Comparison of ENCODE assay signal across 16 cellular contexts in genomic region chr20:48777821-48778220, GRCh38.
"Had no signal": no experiment of that assay in that cellular context is flagged by ENCODE, and none has a peak within 500 bp of the region (broad histone marks: within the 10 kb centered on the region; RNA-seq: fewer than 3 reads in every experiment).

No MANE protein-coding gene starts in this region.

- H3K27me3 Mint-ChIP-seq: activated CD4-positive, alpha-beta T cell treated with anti-CD3 and anti-CD28 coated beads, Interleukin-2, amount 10 ng/mL, durations not matched to agents 7 days and 5 days; activated naive CD8-positive, alpha-beta T cell treated with anti-CD3 and anti-CD28 coated beads for 36 hours had no signal

- H3K9me3 ChIP-seq: gastrocnemius medialis, stomach had no signal

- H3K4me3 ChIP-seq: cardiac muscle cell, gastrocnemius medialis, left lung, stomach had no signal

- H3K4me1 Mint-ChIP-seq: nephron had no signal

- DNase-seq: activated CD4-positive, alpha-beta T cell treated with anti-CD3 and anti-CD28 coated beads, Interleukin-2, amount 10 ng/mL, durations not matched to agents 7 days and 5 days; activated CD4-positive, CD25-positive, alpha-beta regulatory T cell; activated naive CD4-positive, alpha-beta T cell; activated naive CD8-positive, alpha-beta T cell treated with anti-CD3 and anti-CD28 coated beads for 36 hours; amniotic stem cell; gastrocnemius medialis; left lung; stimulated activated CD4-positive, alpha-beta T cell treated with anti-CD3 and anti-CD28 coated beads, Interleukin-12 subunit alpha, Interleukin-12 subunit beta, amount 100 ng/mL, for 4 hours; stimulated activated CD4-positive, alpha-beta T cell treated with anti-CD3 and anti-CD28 coated beads, Interleukin-1b, Interleukin-23, amount 100 ng/mL, for 48 hours; stomach; SW 1271; trophoblast cell had no signal

- H3K27ac ChIP-seq: cardiac muscle cell, gastrocnemius medialis had no signal

- H3K27ac Mint-ChIP-seq: activated CD4-positive, alpha-beta T cell treated with anti-CD3 and anti-CD28 coated beads, Interleukin-2, amount 10 ng/mL, durations not matched to agents 7 days and 5 days; nephron; T-helper 2 cell treated with Interferon-gamma antibody and Interleukin-4, amounts not matched to agents 5 μg/mL and 100 μg/mL, for 36 hours had no signal

- H3K4me1 ChIP-seq: gastrocnemius medialis had no signal

- H3K36me3 ChIP-seq: cardiac muscle cell, gastrocnemius medialis, left lung, stomach had no signal

- ATAC-seq: esophagus mucosa, gastrocnemius medialis, left lung had no signal

- H3K27me3 ChIP-seq: cardiac muscle cell, gastrocnemius medialis, stomach had no signal

- H3K4me3 Mint-ChIP-seq: activated CD4-positive, alpha-beta T cell treated with anti-CD3 and anti-CD28 coated beads, Interleukin-2, amount 10 ng/mL, durations not matched to agents 7 days and 5 days; activated naive CD8-positive, alpha-beta T cell treated with anti-CD3 and anti-CD28 coated beads for 36 hours; nephron; T-helper 2 cell treated with Interferon-gamma antibody and Interleukin-4, amounts not matched to agents 5 μg/mL and 100 μg/mL, for 36 hours had no signal
